ENCODE assay signal across 29 cellular contexts in genomic region chr1:237229333-237229732, GRCh38.
"Had no signal": no experiment of that assay in that cellular context is flagged by ENCODE, and none has a peak within 500 bp of the region (broad histone marks: within the 10 kb centered on the region; RNA-seq: fewer than 3 reads in every experiment).

No MANE protein-coding gene starts in this region.

- H3K4me1 Mint-ChIP-seq: activated B cell treated with CpG ODN at 0.5 μM for 24 hours; activated T-helper 17 cell treated with anti-CD3 and anti-CD28 coated beads, Interleukin-2, amount 50 U/mL, for 72 hours; T-helper 17 cell had no signal

- H3K27me3 Mint-ChIP-seq: activated B cell treated with CpG ODN at 0.5 μM for 24 hours; activated CD8-positive, alpha-beta T cell treated with anti-CD3 and anti-CD28 coated beads for 36 hours had no signal

- DNase-seq: activated B cell treated with CpG ODN at 0.5 μM for 24 hours; activated CD4-positive, alpha-beta T cell treated with anti-CD3 and anti-CD28 coated beads for 48 hours; activated CD4-positive, alpha-beta T cell treated with anti-CD3 and anti-CD28 coated beads, Interleukin-2, amount 50 U/mL, for 1 hour; activated CD4-positive, alpha-beta T cell treated with anti-CD3 and anti-CD28 coated beads, Interleukin-2, amount 50 U/mL, for 48 hours; activated CD8-positive, alpha-beta memory T cell treated with anti-CD3 and anti-CD28 coated beads for 24 hours; activated CD8-positive, alpha-beta T cell treated with anti-CD3 and anti-CD28 coated beads for 36 hours; activated effector memory CD4-positive, alpha-beta T cell treated with Interleukin-2 at 50 U/mL for 16 hours; activated gamma-delta T cell treated with Interleukin-2 at 50 U/mL for 16 hours; activated naive CD4-positive, alpha-beta T cell treated with anti-CD3 and anti-CD28 coated beads, Interleukin-2, amount 50 U/mL, for 16 hours; activated naive CD4-positive, alpha-beta T cell treated with Interleukin-2 at 50 U/mL for 16 hours; activated T-cell treated with anti-CD3 and anti-CD28 coated beads, Interleukin-2, amount 50 U/mL, for 4 hours; amniotic stem cell; anterior cingulate cortex; brain microvascular endothelial cell; caudate nucleus; cortex of kidney; effector CD8-positive, alpha-beta T cell; esophagus squamous epithelium; foreskin melanocyte; T-helper 1 cell; T-helper 17 cell; T1000; WERI-Rb-1 had no signal

- ATAC-seq: activated CD4-positive, CD25-positive, alpha-beta regulatory T cell treated with anti-CD3 and anti-CD28 coated beads, Interleukin-2, amount 50 U/mL, for 24 hours; activated CD8-positive, alpha-beta T cell treated with anti-CD3 and anti-CD28 coated beads for 36 hours; activated T-cell treated with anti-CD3 and anti-CD28 coated beads, Interleukin-2, amount 50 U/mL, for 4 hours; activated T-helper 17 cell treated with anti-CD3 and anti-CD28 coated beads, Interleukin-2, amount 50 U/mL, for 72 hours; gastroesophageal sphincter; T-helper 17 cell had no signal

- H3K4me3 Mint-ChIP-seq: activated B cell treated with CpG ODN at 0.5 μM for 24 hours; activated CD8-positive, alpha-beta T cell treated with anti-CD3 and anti-CD28 coated beads for 36 hours; activated naive CD8-positive, alpha-beta T cell; activated T-cell treated with anti-CD3 and anti-CD28 coated beads, Interleukin-2, amount 50 U/mL, for 4 hours; activated T-helper 17 cell treated with anti-CD3 and anti-CD28 coated beads, Interleukin-2, amount 50 U/mL, for 72 hours; T-helper 17 cell; T-helper 2 cell treated with Interferon-gamma antibody and Interleukin-4, amounts not matched to agents 5 μg/mL and 100 μg/mL, for 36 hours had no signal

- H3K9me3 Mint-ChIP-seq: activated B cell treated with CpG ODN at 0.5 μM for 24 hours; activated CD8-positive, alpha-beta T cell treated with anti-CD3 and anti-CD28 coated beads for 36 hours; activated T-cell treated with anti-CD3 and anti-CD28 coated beads, Interleukin-2, amount 50 U/mL, for 4 hours; activated T-helper 17 cell treated with anti-CD3 and anti-CD28 coated beads, Interleukin-2, amount 50 U/mL, for 72 hours; T-helper 2 cell treated with Interferon-gamma antibody and Interleukin-4, amounts not matched to agents 5 μg/mL and 100 μg/mL, for 36 hours had no signal

- H3K4me3 ChIP-seq: esophagus squamous epithelium, gastroesophageal sphincter had no signal

- H3K9me3 ChIP-seq: esophagus squamous epithelium, gastroesophageal sphincter had no signal

- H3K4me1 ChIP-seq: esophagus squamous epithelium had no signal

- H3K36me3 Mint-ChIP-seq: activated naive CD8-positive, alpha-beta T cell had no signal

- H3K27me3 ChIP-seq: brain microvascular endothelial cell, esophagus squamous epithelium, gastroesophageal sphincter had no signal

- H3K27ac Mint-ChIP-seq: activated B cell treated with CpG ODN at 0.5 μM for 24 hours; activated CD8-positive, alpha-beta T cell treated with anti-CD3 and anti-CD28 coated beads for 36 hours; activated naive CD8-positive, alpha-beta T cell; activated T-helper 17 cell treated with anti-CD3 and anti-CD28 coated beads, Interleukin-2, amount 50 U/mL, for 72 hours; T-helper 17 cell; T-helper 2 cell treated with Interferon-gamma antibody and Interleukin-4, amounts not matched to agents 5 μg/mL and 100 μg/mL, for 36 hours had no signal

- H3K27ac ChIP-seq: brain microvascular endothelial cell, epithelial cell of prostate, esophagus squamous epithelium, gastroesophageal sphincter, WERI-Rb-1 had no signal

- H3K36me3 ChIP-seq: brain microvascular endothelial cell, esophagus squamous epithelium, gastroesophageal sphincter, WERI-Rb-1 had no signal
